ENCODE assay signal across 8 cellular contexts in genomic region chr11:83159901-83160865, GRCh38. TPM values are rescaled to one million over a fixed set of nuclear protein-coding genes. Genes with fewer than 3 reads are reported as not detected.
DNase-seq lines count a peak whose midpoint lies in the region; ATAC-seq and TF ChIP-seq lines count a peak whose summit lies in the region.

No MANE protein-coding gene starts in this region.

- H3K79me2 ChIP-seq in Karpas-422 (ENCODE audit: low read length), result peaks cover 80% of the 10 kb centered on the region

- H3K4me1 ChIP-seq in Karpas-422 (ENCODE audit: low read length), result peaks cover 65% of the 10 kb centered on the region
- H3K4me1 ChIP-seq in aorta (ENCODE audit: control insufficient read depth in 1 of 2, insufficient read depth in 2 of 2, low read length in 2 of 2), result no peaks in the 10 kb centered on the region

- peaks cover 26% of the 10 kb centered on the region for H3K36me3 Mint-ChIP-seq in memory B cell

- H3K4me1 Mint-ChIP-seq in memory B cell, result peaks cover 31% of the 10 kb centered on the region

- H4K20me1 ChIP-seq in Karpas-422 (ENCODE audit: insufficient read depth, low read depth, low read length), result peaks cover 24% of the 10 kb centered on the region

- H3K4me3 Mint-ChIP-seq in memory B cell, result peak overlapping the region; percentile 93

- WGBS in aorta, 2 donors, result 12 to 16% methylated on average over 6 of the region's 6 CpGs

- peak overlapping the region; percentile 78 for H3K4me2 ChIP-seq in Karpas-422 (ENCODE audit: low read depth, low read length, poor library complexity, severe bottlenecking)

- TF ChIP-seq CTCF in brain microvascular endothelial cell (IDR thresholded peaks at IDR 0.05; ENCODE audit: low read depth, low read length, missing control alignments), result no peak

- no peak overlapping the region for H2AFZ ChIP-seq in Karpas-422 (ENCODE audit: low read length)

- in situ Hi-C loops in brain microvascular endothelial cell (cut with HindIII; ENCODE audit: low pct_ligation_motif_present, low sequenced_read_pairs), result loop anchor here (25.0 kb wide), 2 partner anchors 98 to 248 kb away; partner anchors contain the start of genes DDIAS, PRCP and RAB30

- H3K27me3 ChIP-seq in Karpas-422 (ENCODE audit: low read length) (no peaks in the 10 kb centered on the region), brain microvascular endothelial cell (replicated peaks) (no peaks in the 10 kb centered on the region), aorta (ENCODE audit: control insufficient read depth in 1 of 2, insufficient read depth in 2 of 2, low read length in 1 of 2) (no peaks in the 10 kb centered on the region)

- H3K4me3 ChIP-seq in Karpas-422 (ENCODE audit: low read length) (peak overlapping the region; percentile 84), brain microvascular endothelial cell (ENCODE audit: low read depth, low read length) (peak overlapping the region; percentile 95), aorta (ENCODE audit: low read length in 2 of 2) (peak overlapping the region; percentile 95 to 97)

- no peaks in the 10 kb centered on the region for H3K9me3 ChIP-seq in Karpas-422 (ENCODE audit: low read length)
- H3K9me3 ChIP-seq in aorta (ENCODE audit: control insufficient read depth, low read length), result no peaks in the 10 kb centered on the region

- intact Hi-C loops in aorta (cut with DNase I), result loop anchor here in 1 of 2 donors (5.0 to 10.0 kb wide), 2 partner anchors 88 to 255 kb away; partner anchors contain the start of genes DDIAS, PRCP and RAB30

- H3K36me3 ChIP-seq in Karpas-422 (ENCODE audit: insufficient read depth, low read length), result peaks cover 64% of the 10 kb centered on the region
- peaks cover 22% of the 10 kb centered on the region for H3K36me3 ChIP-seq in brain microvascular endothelial cell (replicated peaks)
- no peaks in the 10 kb centered on the region for H3K36me3 ChIP-seq in aorta (ENCODE audit: control insufficient read depth in 1 of 2, insufficient read depth in 2 of 2, low read length in 1 of 2)

- H3K27ac ChIP-seq in Karpas-422 (ENCODE audit: low read length) (peak overlapping the region; percentile 93), brain microvascular endothelial cell (no peak overlapping the region), aorta (ENCODE audit: low read depth in 1 of 2, low read length in 2 of 2) (peak overlapping the region in 1 of 2 donors; percentile 67)

- H3K9me2 ChIP-seq in Karpas-422 (replicated peaks; ENCODE audit: insufficient read depth, low read length), result no peaks in the 10 kb centered on the region

- DNase-seq in CD1c-positive myeloid dendritic cell (ENCODE audit: extremely low spot score), result peak; percentile 44
- peak; percentile 66 for DNase-seq in Karpas-422
- DNase-seq in brain microvascular endothelial cell, result peak; percentile 3
- no peak for DNase-seq in memory B cell (ENCODE audit: low spot score in 2 of 2)
- no peak for DNase-seq in aorta
- no peak for DNase-seq in SHP77 treated with DMSO at 0.1 percent for 48 hours (lab: John Stamatoyannopoulos, UW)
- DNase-seq in LoVo (ENCODE audit: low spot score), result no peak

- no peak for ATAC-seq in memory B cell (ENCODE audit: low read depth)
- no peak for ATAC-seq in aorta (ENCODE audit: low FRiP score)
- no peak for ATAC-seq in HG03565 (IDR thresholded peaks at IDR 0.05; ENCODE audit: unreplicated experiment)

- no peaks in the 10 kb centered on the region for H3K9me3 Mint-ChIP-seq in memory B cell

- H3K27ac Mint-ChIP-seq in memory B cell, result peak overlapping the region; percentile 98

- no peaks in the 10 kb centered on the region for H3K27me3 Mint-ChIP-seq in memory B cell

- H3K9ac ChIP-seq in Karpas-422 (ENCODE audit: low read length), result peak overlapping the region; percentile 87

RNA-seq across cellular contexts. Expression of gene PCF11, which starts 3.3 kb away (rescaled TPM):
- total RNA-seq in Karpas-422 (2014; rRNA removed; shearing (Covaris generic); ENCODE audit: low replicate concordance), result 102 and 165 TPM in 2 replicates
- total RNA-seq in aorta, result 10 to 100 TPM; 65.0 to 82.3 TPM
- 10 to 100 TPM; 14.5 to 56.1 TPM for polyA plus RNA-seq in aorta

RNA-seq across cellular contexts. Expression of gene ANKRD42, which starts 33.3 kb away (rescaled TPM):
- 9.0 and 16.6 TPM in 2 replicates for total RNA-seq in Karpas-422 (2014; rRNA removed; shearing (Covaris generic); ENCODE audit: low replicate concordance)
- total RNA-seq in aorta, result 10 to 100 TPM; 12.9 to 14.7 TPM
- polyA plus RNA-seq in aorta, result 1 to 10 TPM; 3.8 to 8.6 TPM

Comparison
In these comparisons a context has a peak if more than half of its experiments do, and no peak if none do; other contexts are left out.
1. DNase-seq: peak in CD1c-positive myeloid dendritic cell (single experiment), Karpas-422 (single experiment) and brain microvascular endothelial cell (single experiment); none in memory B cell (0 of 2), aorta (0 of 2), SHP77 treated with DMSO at 0.1 percent for 48 hours (single experiment) and LoVo (single experiment).
2. Peak in every context shown above with its lines, with median percentiles within 50 percentile points of each other: H3K4me3 ChIP-seq.